In the genomic region with DNA sequence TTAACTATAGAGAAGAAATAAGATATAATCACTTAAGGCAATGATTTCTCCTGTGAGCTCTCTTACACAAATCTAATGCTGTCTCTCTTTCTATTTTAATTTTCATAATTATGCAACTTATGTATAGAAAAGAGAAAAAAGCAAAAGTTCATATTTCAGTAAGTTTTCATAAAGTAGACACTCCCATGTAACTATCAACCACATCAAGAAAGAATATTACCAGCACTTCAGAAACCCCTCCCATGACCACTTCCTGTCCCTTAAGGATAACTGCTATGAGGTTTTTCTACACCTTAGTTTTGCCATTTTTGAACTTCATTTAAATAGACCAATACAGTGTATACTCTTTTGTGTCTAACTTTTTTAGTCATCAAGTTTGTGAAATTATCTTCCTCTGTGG, we compare ENCODE assay signal across 7 cellular contexts.
DNase-seq lines count a peak whose midpoint lies in the region; ATAC-seq and TF ChIP-seq lines count a peak whose summit lies in the region.
"Not testable (repeated sequence)": the region's sequence is repeated elsewhere in the genome, so short reads cannot be mapped to it uniquely, and the experiment has no call there.

No MANE protein-coding gene starts in this region.

- CTCF ChIA-PET in CD4-positive, alpha-beta T cell (lab: Charles Lee); activated CD8-positive, alpha-beta T cell treated with anti-CD3 and anti-CD28 coated beads, Interleukin-2, amount 10 ng/mL, durations not matched to agents 7 days and 5 days (lab: Charles Lee): not testable (repeated sequence)

- H3K4me3 ChIP-seq in MM.1S (ENCODE audit: low read length) = not testable (repeated sequence)

- intact Hi-C loops in CD4-positive, alpha-beta T cell (cut with DNase I, micrococcal nuclease) = not testable (repeated sequence)

- peaks cover 33% of the 10 kb centered on the region for H3K4me1 Mint-ChIP-seq in CD4-positive, alpha-beta T cell (ENCODE audit: low read depth)
- H3K4me1 Mint-ChIP-seq in T-helper 2 cell treated with Interferon-gamma antibody and Interleukin-4, amounts not matched to agents 5 μg/mL and 100 μg/mL, for 36 hours (ENCODE audit: low read depth) = peaks cover 16% of the 10 kb centered on the region
- peaks cover 15% of the 10 kb centered on the region for H3K4me1 Mint-ChIP-seq in activated CD8-positive, alpha-beta T cell treated with anti-CD3 and anti-CD28 coated beads, Interleukin-2, amount 10 ng/mL, durations not matched to agents 7 days and 5 days (ENCODE audit: low read depth)
- H3K4me1 Mint-ChIP-seq in activated naive CD4-positive, alpha-beta T cell treated with anti-CD3 and anti-CD28 coated beads, Interleukin-2, amount 50 U/mL, for 24 hours = peaks cover 42% of the 10 kb centered on the region
- peaks cover 15% of the 10 kb centered on the region for H3K4me1 Mint-ChIP-seq in central memory CD8-positive, alpha-beta T cell
- H3K4me1 Mint-ChIP-seq in naive thymus-derived CD8-positive, alpha-beta T cell = peaks cover 10 to 25% (median 21%) of the 10 kb centered on the region in 4 donors

- H3K9ac ChIP-seq in MM.1S (ENCODE audit: low read length) = not testable (repeated sequence)

- H3K9me3 Mint-ChIP-seq in CD4-positive, alpha-beta T cell; T-helper 2 cell treated with Interferon-gamma antibody and Interleukin-4, amounts not matched to agents 5 μg/mL and 100 μg/mL, for 36 hours; activated CD8-positive, alpha-beta T cell treated with anti-CD3 and anti-CD28 coated beads, Interleukin-2, amount 10 ng/mL, durations not matched to agents 7 days and 5 days (ENCODE audit: insufficient read depth); activated naive CD4-positive, alpha-beta T cell treated with anti-CD3 and anti-CD28 coated beads, Interleukin-2, amount 50 U/mL, for 24 hours; central memory CD8-positive, alpha-beta T cell; naive thymus-derived CD8-positive, alpha-beta T cell: not testable (repeated sequence)

- H3F3A ChIP-seq in MM.1S (ENCODE audit: insufficient read depth, low read length) = not testable (repeated sequence)

- peak overlapping the region; percentile 71 for H3K27ac Mint-ChIP-seq in CD4-positive, alpha-beta T cell
- peak overlapping the region; percentile 57 for H3K27ac Mint-ChIP-seq in T-helper 2 cell treated with Interferon-gamma antibody and Interleukin-4, amounts not matched to agents 5 μg/mL and 100 μg/mL, for 36 hours
- peak overlapping the region; percentile 52 for H3K27ac Mint-ChIP-seq in activated CD8-positive, alpha-beta T cell treated with anti-CD3 and anti-CD28 coated beads, Interleukin-2, amount 10 ng/mL, durations not matched to agents 7 days and 5 days
- H3K27ac Mint-ChIP-seq in activated naive CD4-positive, alpha-beta T cell treated with anti-CD3 and anti-CD28 coated beads, Interleukin-2, amount 50 U/mL, for 24 hours = peak overlapping the region; percentile 76
- peak overlapping the region; percentile 53 for H3K27ac Mint-ChIP-seq in central memory CD8-positive, alpha-beta T cell (ENCODE audit: low read depth)
- peak overlapping the region in 9 of 10 donors; percentile 19 to 94 (median 75) for H3K27ac Mint-ChIP-seq in naive thymus-derived CD8-positive, alpha-beta T cell

- not testable (repeated sequence) for H3K4me1 ChIP-seq in MM.1S (ENCODE audit: low read length)

- H3K36me3 ChIP-seq in MM.1S (replicated peaks; ENCODE audit: insufficient read depth, low read length) = not testable (repeated sequence)

- POLR2A ChIA-PET in CD4-positive, alpha-beta T cell (lab: Charles Lee); activated CD8-positive, alpha-beta T cell treated with anti-CD3 and anti-CD28 coated beads, Interleukin-2, amount 10 ng/mL, durations not matched to agents 7 days and 5 days (lab: Charles Lee); naive thymus-derived CD8-positive, alpha-beta T cell (lab: Charles Lee): not testable (repeated sequence)

- not testable (repeated sequence) for DNase-seq in CD4-positive, alpha-beta T cell; T-helper 2 cell treated with Interferon-gamma antibody and Interleukin-4, amounts not matched to agents 5 μg/mL and 100 μg/mL, for 36 hours (ENCODE audit: low spot score); activated CD8-positive, alpha-beta T cell treated with anti-CD3 and anti-CD28 coated beads, Interleukin-2, amount 10 ng/mL, durations not matched to agents 7 days and 5 days; central memory CD8-positive, alpha-beta T cell (ENCODE audit: low spot score in 2 of 2)
- peak; percentile 7 for DNase-seq in MM.1S
- peak in 3 of 10 donors; percentile 33 to 52 (median 52) for DNase-seq in naive thymus-derived CD8-positive, alpha-beta T cell

- not testable (repeated sequence) for H2AFZ ChIP-seq in MM.1S (ENCODE audit: low read length)

- H3K9me3 ChIP-seq in CD4-positive, alpha-beta T cell (ENCODE audit: control insufficient read depth, low read length); MM.1S (replicated peaks; ENCODE audit: insufficient read depth, low read length): not testable (repeated sequence)

- H3K9me2 ChIP-seq in MM.1S (replicated peaks; ENCODE audit: insufficient read depth, low read length) = not testable (repeated sequence)

- not testable (repeated sequence) for H4K20me1 ChIP-seq in MM.1S (ENCODE audit: insufficient read depth, low read length)

- TF ChIP-seq CTCF in CD4-positive, alpha-beta T cell (IDR thresholded peaks at IDR 0.05); MM.1S (IDR thresholded peaks at IDR 0.05; ENCODE audit: low read length): not testable (repeated sequence)

- peak; percentile 89 for ATAC-seq in CD4-positive, alpha-beta T cell (ENCODE audit: poor library complexity)
- ATAC-seq in activated CD8-positive, alpha-beta T cell treated with anti-CD3 and anti-CD28 coated beads, Interleukin-2, amount 10 ng/mL, durations not matched to agents 7 days and 5 days = peak; percentile 94
- ATAC-seq in central memory CD8-positive, alpha-beta T cell (replicated peaks; ENCODE audit: extremely low read depth, poor library complexity, severe bottlenecking) = peak; percentile 98
- peak; percentile 95 to 99 for ATAC-seq in naive thymus-derived CD8-positive, alpha-beta T cell

- not testable (repeated sequence) for H3K27me3 ChIP-seq in CD4-positive, alpha-beta T cell (ENCODE audit: control insufficient read depth, insufficient read depth, low read length); MM.1S (replicated peaks; ENCODE audit: insufficient read depth, low read length)

- H3K79me2 ChIP-seq in MM.1S (ENCODE audit: low read length) = not testable (repeated sequence)

- peak overlapping the region; percentile 47 for H3K4me3 Mint-ChIP-seq in CD4-positive, alpha-beta T cell
- H3K4me3 Mint-ChIP-seq in T-helper 2 cell treated with Interferon-gamma antibody and Interleukin-4, amounts not matched to agents 5 μg/mL and 100 μg/mL, for 36 hours = peak overlapping the region; percentile 32
- H3K4me3 Mint-ChIP-seq in activated CD8-positive, alpha-beta T cell treated with anti-CD3 and anti-CD28 coated beads, Interleukin-2, amount 10 ng/mL, durations not matched to agents 7 days and 5 days = peak overlapping the region; percentile 31
- peak overlapping the region; percentile 19 for H3K4me3 Mint-ChIP-seq in activated naive CD4-positive, alpha-beta T cell treated with anti-CD3 and anti-CD28 coated beads, Interleukin-2, amount 50 U/mL, for 24 hours
- not testable (repeated sequence) for H3K4me3 Mint-ChIP-seq in central memory CD8-positive, alpha-beta T cell
- peak overlapping the region; percentile 23 to 78 (median 63) for H3K4me3 Mint-ChIP-seq in naive thymus-derived CD8-positive, alpha-beta T cell

- not testable (repeated sequence) for H3K27me3 Mint-ChIP-seq in CD4-positive, alpha-beta T cell; T-helper 2 cell treated with Interferon-gamma antibody and Interleukin-4, amounts not matched to agents 5 μg/mL and 100 μg/mL, for 36 hours (ENCODE audit: low read depth); activated CD8-positive, alpha-beta T cell treated with anti-CD3 and anti-CD28 coated beads, Interleukin-2, amount 10 ng/mL, durations not matched to agents 7 days and 5 days (ENCODE audit: low read depth); activated naive CD4-positive, alpha-beta T cell treated with anti-CD3 and anti-CD28 coated beads, Interleukin-2, amount 50 U/mL, for 24 hours; central memory CD8-positive, alpha-beta T cell; naive thymus-derived CD8-positive, alpha-beta T cell

- not testable (repeated sequence) for H3K36me3 Mint-ChIP-seq in CD4-positive, alpha-beta T cell (ENCODE audit: low read depth); activated CD8-positive, alpha-beta T cell treated with anti-CD3 and anti-CD28 coated beads, Interleukin-2, amount 10 ng/mL, durations not matched to agents 7 days and 5 days (ENCODE audit: low read depth); activated naive CD4-positive, alpha-beta T cell treated with anti-CD3 and anti-CD28 coated beads, Interleukin-2, amount 50 U/mL, for 24 hours; central memory CD8-positive, alpha-beta T cell (ENCODE audit: insufficient read depth); naive thymus-derived CD8-positive, alpha-beta T cell
- peaks cover 10% of the 10 kb centered on the region for H3K36me3 Mint-ChIP-seq in T-helper 2 cell treated with Interferon-gamma antibody and Interleukin-4, amounts not matched to agents 5 μg/mL and 100 μg/mL, for 36 hours (ENCODE audit: low read depth)

- not testable (repeated sequence) for H3K27ac ChIP-seq in CD4-positive, alpha-beta T cell (ENCODE audit: low read depth, low read length); MM.1S (ENCODE audit: low read length)

- H3K4me2 ChIP-seq in MM.1S (ENCODE audit: low read depth, low read length) = not testable (repeated sequence)
